ENCODE assay signal across 8 cellular contexts in the genomic region with DNA sequence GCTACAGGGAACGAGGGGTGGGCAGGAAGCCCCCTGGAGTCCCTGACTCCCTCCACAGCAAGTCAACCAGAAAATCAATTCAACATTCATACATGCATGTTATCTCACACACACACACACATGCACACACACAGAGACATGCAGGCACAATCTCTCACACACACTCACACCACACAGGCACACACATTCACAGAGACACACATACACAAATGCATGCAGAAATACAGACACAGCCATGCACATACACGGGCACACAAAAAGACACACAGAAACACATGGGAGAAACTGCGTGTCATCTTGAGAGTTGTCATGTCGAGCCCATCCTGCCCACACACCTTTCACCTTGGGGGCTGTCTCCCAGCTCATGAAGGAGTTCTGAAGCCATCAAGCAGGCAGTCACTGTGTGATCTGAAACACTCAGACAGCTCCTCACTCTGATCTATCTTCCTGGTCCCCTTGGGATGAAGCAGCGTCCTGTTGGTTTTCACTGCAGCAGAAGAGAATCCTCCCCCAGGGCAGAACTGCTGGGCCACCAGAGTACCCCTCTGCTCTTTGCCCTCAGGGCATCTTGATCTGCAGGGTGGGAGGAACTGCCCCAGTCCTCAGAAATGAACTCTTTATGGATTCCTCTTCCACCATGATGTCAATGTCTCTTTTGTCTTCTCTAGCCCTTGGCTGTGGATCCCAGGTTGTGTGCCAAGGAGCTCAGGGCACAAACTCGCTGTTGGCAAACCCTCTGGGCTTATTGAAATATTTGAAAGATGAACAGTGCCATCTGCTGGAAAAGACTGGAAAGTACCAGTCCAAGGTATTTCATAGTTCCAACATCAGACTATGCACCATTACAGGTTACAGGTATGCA. TPM values are rescaled to one million over a fixed set of nuclear protein-coding genes. Genes with fewer than 3 reads are reported as not detected.
DNase-seq lines count a peak whose midpoint lies in the region; ATAC-seq and TF ChIP-seq lines count a peak whose summit lies in the region.

No MANE protein-coding gene starts in this region.

- H3K4me1 Mint-ChIP-seq in CD14-positive monocyte (peaks cover 10% of the 10 kb centered on the region), progenitor cell of endocrine pancreas (ENCODE audit: low read depth) (peaks cover 5% of the 10 kb centered on the region)
- H3K4me1 Mint-ChIP-seq in activated naive CD8-positive, alpha-beta T cell treated with anti-CD3 and anti-CD28 coated beads, Interleukin-2, amount 50 U/mL, for 24 hours = peaks cover 21% of the 10 kb centered on the region

- peaks cover 3 to 9% of the 10 kb centered on the region in 2 donors for H3K36me3 Mint-ChIP-seq in CD14-positive monocyte
- no peaks in the 10 kb centered on the region for H3K36me3 Mint-ChIP-seq in activated naive CD8-positive, alpha-beta T cell treated with anti-CD3 and anti-CD28 coated beads, Interleukin-2, amount 50 U/mL, for 24 hours (ENCODE audit: low read depth)
- no peaks in the 10 kb centered on the region for H3K36me3 Mint-ChIP-seq in progenitor cell of endocrine pancreas (ENCODE audit: insufficient read depth)

- H3K27me3 Mint-ChIP-seq in CD14-positive monocyte (ENCODE audit: low read depth in 3 of 3) (peaks cover 60 to 79% (median 63%) of the 10 kb centered on the region in 3 donors), progenitor cell of endocrine pancreas (peaks cover 82% of the 10 kb centered on the region)
- H3K27me3 Mint-ChIP-seq in activated naive CD8-positive, alpha-beta T cell treated with anti-CD3 and anti-CD28 coated beads, Interleukin-2, amount 50 U/mL, for 24 hours = peaks cover 73% of the 10 kb centered on the region

- peak; percentile 64 for ATAC-seq in GM18861 (IDR thresholded peaks at IDR 0.05; ENCODE audit: unreplicated experiment)
- ATAC-seq in activated naive CD8-positive, alpha-beta T cell treated with anti-CD3 and anti-CD28 coated beads, Interleukin-2, amount 50 U/mL, for 24 hours = peak; percentile 70
- ATAC-seq in Right ventricle myocardium superior (ENCODE audit: poor library complexity) = peak; percentile 89
- ATAC-seq in HG03469 (IDR thresholded peaks at IDR 0.05; ENCODE audit: unreplicated experiment) = no peak

- peak overlapping the region in 1 of 2 donors; percentile 89 for H3K4me3 Mint-ChIP-seq in CD14-positive monocyte
- H3K4me3 Mint-ChIP-seq in activated naive CD8-positive, alpha-beta T cell treated with anti-CD3 and anti-CD28 coated beads, Interleukin-2, amount 50 U/mL, for 24 hours = no peak overlapping the region
- H3K4me3 Mint-ChIP-seq in progenitor cell of endocrine pancreas (ENCODE audit: low read depth) = no peak overlapping the region

- peak; percentile 84 for TF ChIP-seq CTCF in CD14-positive monocyte (IDR thresholded peaks at IDR 0.05)
- TF ChIP-seq CTCF in progenitor cell of endocrine pancreas (IDR thresholded peaks at IDR 0.05; ENCODE audit: unreplicated experiment) = peak; percentile 73

- H3K9me3 Mint-ChIP-seq in CD14-positive monocyte = peaks cover 0 to 10% (median 2%) of the 10 kb centered on the region in 7 donors
- H3K9me3 Mint-ChIP-seq in activated naive CD8-positive, alpha-beta T cell treated with anti-CD3 and anti-CD28 coated beads, Interleukin-2, amount 50 U/mL, for 24 hours = no peaks in the 10 kb centered on the region
- no peaks in the 10 kb centered on the region for H3K9me3 Mint-ChIP-seq in progenitor cell of endocrine pancreas (ENCODE audit: low read depth)

- no peak overlapping the region for H3K27ac Mint-ChIP-seq in CD14-positive monocyte
- H3K27ac Mint-ChIP-seq in activated naive CD8-positive, alpha-beta T cell treated with anti-CD3 and anti-CD28 coated beads, Interleukin-2, amount 50 U/mL, for 24 hours = no peak overlapping the region
- H3K27ac Mint-ChIP-seq in progenitor cell of endocrine pancreas = peak overlapping the region; percentile 46

- DNase-seq in CD14-positive monocyte (ENCODE audit: low spot score) (no peak), KG1 (lab: John Stamatoyannopoulos, UW) (peak; percentile 31), RPMI8226 (peak; percentile 70), Right ventricle myocardium superior (peak; percentile 60), progenitor cell of endocrine pancreas (ENCODE audit: low spot score, unreplicated experiment) (peak; percentile 32)
- DNase-seq in activated naive CD8-positive, alpha-beta T cell treated with anti-CD3 and anti-CD28 coated beads, Interleukin-2, amount 50 U/mL, for 24 hours = peak; percentile 39

- intact Hi-C loops in CD14-positive monocyte (cut with micrococcal nuclease) (loop anchor here (2.0 to 5.0 kb wide), 2 partner anchors 82 to 184 kb away; no protein-coding TSS in a partner anchor), Right ventricle myocardium superior (cut with DNase I) (loop anchor here (2.0 to 5.0 kb wide), 2 partner anchors 82 to 184 kb away; no protein-coding TSS in a partner anchor)

RNA-seq across cellular contexts. Expression of a gene that starts 8.8 kb away (rescaled TPM):
- polyA plus RNA-seq in CD14-positive monocyte = not detected
- total RNA-seq in Right ventricle myocardium superior (not detected), progenitor cell of endocrine pancreas (not detected in 2 replicates)

RNA-seq across cellular contexts. Expression of a gene that starts 52.4 kb away (rescaled TPM):
- not detected for polyA plus RNA-seq in CD14-positive monocyte
- total RNA-seq in Right ventricle myocardium superior (0.83 TPM), progenitor cell of endocrine pancreas (16.2 TPM in 2 replicates)

RNA-seq across cellular contexts. Expression of a gene that starts 52.8 kb away (rescaled TPM):
- polyA plus RNA-seq in CD14-positive monocyte = under 1 TPM; 0.06 to 0.09 TPM
- 0.13 TPM for total RNA-seq in Right ventricle myocardium superior
- 0.60 and 0.64 TPM in 2 replicates for total RNA-seq in progenitor cell of endocrine pancreas
